Comparison of ENCODE assay signal across 15 cellular contexts in genomic region chr12:120048258-120048657, GRCh38. TPM values are rescaled to one million over a fixed set of nuclear protein-coding genes. Genes with fewer than 3 reads are reported as not detected.
"Had no signal": no experiment of that assay in that cellular context is flagged by ENCODE, and none has a peak within 500 bp of the region (broad histone marks: within the 10 kb centered on the region; RNA-seq: fewer than 3 reads in every experiment).

No MANE protein-coding gene starts in this region.

- H3K4me3 Mint-ChIP-seq: WTC11 had no signal

- ATAC-seq: esophagus mucosa, right cardiac atrium, WTC11 had no signal

- H3K27ac ChIP-seq: brain microvascular endothelial cell, neutrophil had no signal

- DNase-seq: activated gamma-delta T cell treated with Interleukin-2 at 50 U/mL for 16 hours, amygdala, brain microvascular endothelial cell, dermis blood vessel endothelial cell, hippocampal formation, kidney glomerular epithelial cell, posterior cingulate gyrus, right cardiac atrium, Right ventricle myocardium superior, SK-N-SH, small intestine, trophoblast cell had no signal

- H3K4me1 Mint-ChIP-seq: WTC11 had no signal

- H3K27me3 ChIP-seq: brain microvascular endothelial cell had no signal

- H3K9ac ChIP-seq: SK-N-SH had no signal

- H3K9me3 ChIP-seq: neutrophil, SK-N-SH had no signal

- H3K36me3 ChIP-seq: brain microvascular endothelial cell, neutrophil had no signal

RNA-seq across cellular contexts. Expression of gene BICDL1, which starts 59.2 kb away (rescaled TPM):
- total RNA-seq: dermis blood vessel endothelial cell had no signal
